ENCODE assay signal across 9 cellular contexts in genomic region chr12:80472912-80473500, GRCh38. TPM values are rescaled to one million over a fixed set of nuclear protein-coding genes. Genes with fewer than 3 reads are reported as not detected.
DNase-seq lines count a peak whose midpoint lies in the region; ATAC-seq, FAIRE-seq and TF ChIP-seq lines count a peak whose summit lies in the region.
"Had no signal": no experiment of that assay in that cellular context is flagged by ENCODE, and none has a peak within 500 bp of the region (broad histone marks: within the 10 kb centered on the region; RNA-seq: fewer than 3 reads in every experiment).

No MANE protein-coding gene starts in this region.

- H3K4me3 ChIP-seq in bronchial epithelial cell (ENCODE audit: low read depth, low read length) (no peak overlapping the region), mesendoderm (ENCODE audit: low read length) (no peak overlapping the region), vagina (no peak overlapping the region)

- no peak for TF ChIP-seq POLR2A in vagina (IDR thresholded peaks at IDR 0.05)

- H3K79me2 ChIP-seq in mesendoderm (ENCODE audit: control insufficient read depth, insufficient read depth, low read length) = no peaks in the 10 kb centered on the region

- H2BK5ac ChIP-seq in mesendoderm (ENCODE audit: low read length) = no peak overlapping the region

- no peaks in the 10 kb centered on the region for H3K4me1 ChIP-seq in mesendoderm (ENCODE audit: control insufficient read depth, low read depth, low read length)
- H3K4me1 ChIP-seq in vagina = no peaks in the 10 kb centered on the region

- no peak overlapping the region for H3K18ac ChIP-seq in mesendoderm (ENCODE audit: low read length)

- H4K5ac ChIP-seq in mesendoderm (ENCODE audit: low read length) = no peak overlapping the region

- DNase-seq in NCI-H1436 (lab: John Stamatoyannopoulos, UW) = peak; percentile 25
- no peak for DNase-seq in NCI-H1436 treated with DMSO at 0.1 percent for 48 hours (lab: John Stamatoyannopoulos, UW)
- DNase-seq in NCI-H69 (lab: John Stamatoyannopoulos, UW) = peak; percentile 85
- peak; percentile 57 for DNase-seq in bronchial epithelial cell (ENCODE audit: low read depth)
- DNase-seq in mesendoderm = peak; percentile 67
- no peak for DNase-seq in stimulated activated CD4-positive, alpha-beta T cell treated with anti-CD3 and anti-CD28 coated beads, Interleukin-15, amount 100 ng/mL, for 24 hours
- DNase-seq in vagina (ENCODE audit: extremely low spot score in 2 of 2) = no peak
- DNase-seq: activated naive CD8-positive, alpha-beta T cell treated with anti-CD3 and anti-CD28 coated beads, Interleukin-2, amount 10 ng/mL, durations not matched to agents 7 days and 5 days had no signal

- WGBS in mesendoderm (ENCODE audit: extremely low coverage, insufficient coverage, low lambda C conversion rate) = no CpG with 5 or more reads among the region's 4 CpGs

- H3K9ac ChIP-seq in mesendoderm (ENCODE audit: low read length) = no peak overlapping the region

- no peaks in the 10 kb centered on the region for H3K9me3 ChIP-seq in vagina

- no peaks in the 10 kb centered on the region for H3K27me3 ChIP-seq in bronchial epithelial cell (ENCODE audit: control insufficient read depth, insufficient read depth, low read length)
- no peaks in the 10 kb centered on the region for H3K27me3 ChIP-seq in mesendoderm (ENCODE audit: insufficient read depth, low read length, poor library complexity)
- no peaks in the 10 kb centered on the region for H3K27me3 ChIP-seq in vagina

- ATAC-seq in HG02973 (IDR thresholded peaks at IDR 0.05; ENCODE audit: unreplicated experiment) = peak; percentile 77

- intact Hi-C loops in vagina (cut with DNase I) = no loop called here

- H3K4me2 ChIP-seq in mesendoderm (ENCODE audit: low read length) = no peak overlapping the region

- H3K56ac ChIP-seq in mesendoderm (ENCODE audit: low read length) = no peak overlapping the region

- H3K79me1 ChIP-seq in mesendoderm (ENCODE audit: low read length) = no peaks in the 10 kb centered on the region

- no peak overlapping the region for H4K8ac ChIP-seq in mesendoderm (ENCODE audit: low read depth, low read length)

- H3K36me3 ChIP-seq in bronchial epithelial cell (ENCODE audit: control insufficient read depth, insufficient read depth, low read length) = no peaks in the 10 kb centered on the region
- no peaks in the 10 kb centered on the region for H3K36me3 ChIP-seq in mesendoderm (ENCODE audit: control insufficient read depth, insufficient read depth, low read length)
- H3K36me3 ChIP-seq in vagina = no peaks in the 10 kb centered on the region

- TF ChIP-seq CTCF in bronchial epithelial cell (IDR thresholded peaks at IDR 0.05; ENCODE audit: insufficient read depth, low read length, severe bottlenecking) (peak; percentile 44), vagina (IDR thresholded peaks at IDR 0.05) (no peak)

- H2BK15ac ChIP-seq in mesendoderm (replicated peaks; ENCODE audit: low read depth) = no peak overlapping the region

- no peak overlapping the region for H3K23ac ChIP-seq in mesendoderm (ENCODE audit: low read length)

- no peak for FAIRE-seq in bronchial epithelial cell (lab: Jason Lieb, UNC)

- H2BK120ac ChIP-seq in mesendoderm (ENCODE audit: low read depth, low read length) = no peak overlapping the region

- H3K4ac ChIP-seq in mesendoderm (ENCODE audit: low read depth, low read length) = no peak overlapping the region

- H2AK5ac ChIP-seq in mesendoderm (ENCODE audit: low read length) = no peak overlapping the region

- H3K27ac ChIP-seq in mesendoderm (ENCODE audit: low read depth, low read length) (no peak overlapping the region), vagina (no peak overlapping the region)

RNA-seq across cellular contexts. Expression of gene PTPRQ, which starts 29.0 kb away (rescaled TPM):
- total RNA-seq in bronchial epithelial cell (not detected in 2 replicates), vagina (0.25 TPM)
- not detected for polyA plus RNA-seq in mesendoderm (2013, experiment 1 of 2)
- not detected for polyA plus RNA-seq in mesendoderm (2013, experiment 2 of 2)
- total RNA-seq: activated naive CD8-positive, alpha-beta T cell treated with anti-CD3 and anti-CD28 coated beads, Interleukin-2, amount 10 ng/mL, durations not matched to agents 7 days and 5 days had no signal

Comparison
In these comparisons a context has a peak if more than half of its experiments do, and no peak if none do; other contexts are left out.
1. DNase-seq: peak in NCI-H1436 (single experiment), NCI-H69 (single experiment), bronchial epithelial cell (single experiment) and mesendoderm (single experiment); none in NCI-H1436 treated with DMSO at 0.1 percent for 48 hours (single experiment), stimulated activated CD4-positive, alpha-beta T cell treated with anti-CD3 and anti-CD28 coated beads, Interleukin-15, amount 100 ng/mL, for 24 hours (single experiment) and vagina (0 of 2).